In the genomic region with DNA sequence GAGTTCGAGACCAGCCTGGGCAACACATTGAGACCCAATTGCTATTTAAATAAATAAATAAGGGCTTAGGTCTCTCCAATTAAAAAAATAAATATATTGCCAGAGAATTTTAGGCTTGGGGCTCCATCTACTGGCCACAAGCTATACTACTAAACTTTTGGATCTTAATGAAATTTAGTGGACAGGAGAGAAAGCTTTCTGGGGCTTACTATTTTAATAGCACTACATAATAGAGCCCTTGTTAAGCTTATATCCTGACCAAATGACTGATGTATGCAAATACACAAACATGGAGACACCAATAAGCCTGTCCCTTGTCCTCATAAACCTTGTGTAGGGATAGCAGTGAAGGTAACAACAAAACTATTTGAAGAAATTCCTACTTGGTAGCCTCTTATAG, we compare ENCODE assay signal across 9 cellular contexts. TPM values are rescaled to one million over a fixed set of nuclear protein-coding genes. Genes with fewer than 3 reads are reported as not detected.
DNase-seq lines count a peak whose midpoint lies in the region; ATAC-seq and TF ChIP-seq lines count a peak whose summit lies in the region.
"Had no signal": no experiment of that assay in that cellular context is flagged by ENCODE, and none has a peak within 500 bp of the region (broad histone marks: within the 10 kb centered on the region; RNA-seq: fewer than 3 reads in every experiment).

No MANE protein-coding gene starts in this region.

- no peaks in the 10 kb centered on the region for H3K4me1 ChIP-seq in breast epithelium

- DNase-seq in ELR (ENCODE audit: low read depth) (peak; percentile 65), LNCaP clone FGC (ENCODE audit: low read depth) (no peak), breast epithelium (ENCODE audit: low spot score in 2 of 2) (no peak), NCI-H1417 treated with DMSO at 0.1 percent for 48 hours (lab: John Stamatoyannopoulos, UW) (no peak)
- no peak for DNase-seq in stimulated activated CD4-positive, alpha-beta T cell treated with anti-CD3 and anti-CD28 coated beads, Interleukin-4, amount 100 ng/mL, for 4 hours

- no peak overlapping the region for H3K4me3 ChIP-seq in LNCaP clone FGC (ENCODE audit: low read depth, low read length)
- H3K4me3 ChIP-seq in breast epithelium: no peak overlapping the region
- no peak overlapping the region for H3K4me3 ChIP-seq in neural cell (ENCODE audit: low read length)
- H3K4me3 ChIP-seq: SK-N-MC had no signal

- peaks cover 19% of the 10 kb centered on the region for H3K36me3 ChIP-seq in breast epithelium
- peaks cover 11% of the 10 kb centered on the region for H3K36me3 ChIP-seq in neural cell (ENCODE audit: insufficient read depth, low read length)

- H4K20me1 ChIP-seq in neural cell (ENCODE audit: insufficient read depth): no peaks in the 10 kb centered on the region

- H3K4me2 ChIP-seq in neural cell (ENCODE audit: low read length): no peak overlapping the region

- no peak overlapping the region for H3K9ac ChIP-seq in neural cell (ENCODE audit: low read length)

- H3K79me2 ChIP-seq in neural cell (replicated peaks; ENCODE audit: insufficient read depth, low read length): no peaks in the 10 kb centered on the region

- no peak for TF ChIP-seq EP300 in neural cell (conservative IDR thresholded peaks at IDR 0.05; ENCODE audit: poor library complexity, severe bottlenecking)

- no peak for TF ChIP-seq POLR2A in breast epithelium (IDR thresholded peaks at IDR 0.05)

- H2AFZ ChIP-seq in neural cell (ENCODE audit: low read depth, low read length): no peak overlapping the region

- no peaks in the 10 kb centered on the region for H3K27me3 ChIP-seq in breast epithelium
- H3K27me3 ChIP-seq in neural cell (ENCODE audit: insufficient read depth, low read depth, low read length): no peaks in the 10 kb centered on the region

- H3K27ac ChIP-seq in breast epithelium (no peak overlapping the region), neural cell (ENCODE audit: low read length) (no peak overlapping the region)
- H3K27ac ChIP-seq: SK-N-MC had no signal

- peak; percentile 50 for TF ChIP-seq RAD21 in neural cell (conservative IDR thresholded peaks at IDR 0.05)

- no peaks in the 10 kb centered on the region for H3K9me2 ChIP-seq in neural cell (ENCODE audit: insufficient read depth, low read length)

- TF ChIP-seq CTCF in LNCaP clone FGC (IDR thresholded peaks at IDR 0.05; ENCODE audit: control insufficient read depth, extremely low read depth, insufficient read depth): peak; percentile 45
- peak in 2 of 3 donors; percentile 38 to 42 for TF ChIP-seq CTCF in breast epithelium (IDR thresholded peaks at IDR 0.05)
- peak; percentile 57 for TF ChIP-seq CTCF in neural cell (IDR thresholded peaks at IDR 0.05; ENCODE audit: poor library complexity, severe bottlenecking)

- intact Hi-C loops in breast epithelium (cut with DNase I; ENCODE audit: low total_unique reads): no loop called here

- H3K9me3 ChIP-seq in breast epithelium: no peaks in the 10 kb centered on the region
- no peaks in the 10 kb centered on the region for H3K9me3 ChIP-seq in neural cell (ENCODE audit: low read length)

- no peak for ATAC-seq in GM18867 (IDR thresholded peaks at IDR 0.05; ENCODE audit: unreplicated experiment)
- ATAC-seq in HG03442 (IDR thresholded peaks at IDR 0.05; ENCODE audit: unreplicated experiment): no peak

- H3F3A ChIP-seq in neural cell (ENCODE audit: insufficient read depth, low read length, poor library complexity, severe bottlenecking): no peaks in the 10 kb centered on the region

TF ChIP-seq in neural cell, 6 proteins besides CTCF, POLR2A, EP300 and RAD21:
- TF ChIP-seq POLR2AphosphoS5 (IDR thresholded peaks at IDR 0.05) (no peak), MXI1 (conservative IDR thresholded peaks at IDR 0.05; ENCODE audit: poor library complexity, severe bottlenecking) (no peak), SMC3 (conservative IDR thresholded peaks at IDR 0.05; ENCODE audit: poor library complexity) (no peak), TAF1 (IDR thresholded peaks at IDR 0.05; ENCODE audit: low read depth) (no peak), EZH2 (IDR thresholded peaks at IDR 0.05; ENCODE audit: borderline replicate concordance, insufficient read depth, low read length, poor library complexity, severe bottlenecking) (no peak)
- TF ChIP-seq, protein P1, sequence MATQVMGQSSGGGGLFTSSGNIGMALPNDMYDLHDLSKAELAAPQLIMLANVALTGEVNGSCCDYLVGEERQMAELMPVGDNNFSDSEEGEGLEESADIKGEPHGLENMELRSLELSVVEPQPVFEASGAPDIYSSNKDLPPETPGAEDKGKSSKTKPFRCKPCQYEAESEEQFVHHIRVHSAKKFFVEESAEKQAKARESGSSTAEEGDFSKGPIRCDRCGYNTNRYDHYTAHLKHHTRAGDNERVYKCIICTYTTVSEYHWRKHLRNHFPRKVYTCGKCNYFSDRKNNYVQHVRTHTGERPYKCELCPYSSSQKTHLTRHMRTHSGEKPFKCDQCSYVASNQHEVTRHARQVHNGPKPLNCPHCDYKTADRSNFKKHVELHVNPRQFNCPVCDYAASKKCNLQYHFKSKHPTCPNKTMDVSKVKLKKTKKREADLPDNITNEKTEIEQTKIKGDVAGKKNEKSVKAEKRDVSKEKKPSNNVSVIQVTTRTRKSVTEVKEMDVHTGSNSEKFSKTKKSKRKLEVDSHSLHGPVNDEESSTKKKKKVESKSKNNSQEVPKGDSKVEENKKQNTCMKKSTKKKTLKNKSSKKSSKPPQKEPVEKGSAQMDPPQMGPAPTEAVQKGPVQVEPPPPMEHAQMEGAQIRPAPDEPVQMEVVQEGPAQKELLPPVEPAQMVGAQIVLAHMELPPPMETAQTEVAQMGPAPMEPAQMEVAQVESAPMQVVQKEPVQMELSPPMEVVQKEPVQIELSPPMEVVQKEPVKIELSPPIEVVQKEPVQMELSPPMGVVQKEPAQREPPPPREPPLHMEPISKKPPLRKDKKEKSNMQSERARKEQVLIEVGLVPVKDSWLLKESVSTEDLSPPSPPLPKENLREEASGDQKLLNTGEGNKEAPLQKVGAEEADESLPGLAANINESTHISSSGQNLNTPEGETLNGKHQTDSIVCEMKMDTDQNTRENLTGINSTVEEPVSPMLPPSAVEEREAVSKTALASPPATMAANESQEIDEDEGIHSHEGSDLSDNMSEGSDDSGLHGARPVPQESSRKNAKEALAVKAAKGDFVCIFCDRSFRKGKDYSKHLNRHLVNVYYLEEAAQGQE (IDR thresholded peaks at IDR 0.05; ENCODE audit: borderline replicate concordance): no peak

RNA-seq across cellular contexts. Expression of a gene that starts 18.4 kb away (rescaled TPM):
- 100 to 1,000 TPM; 150 to 263 (median 262) TPM for total RNA-seq in breast epithelium
- 288 and 326 TPM in 2 replicates for polyA plus RNA-seq in neural cell
- polyA minus RNA-seq in neural cell: 286 and 301 TPM in 2 replicates

RNA-seq across cellular contexts. Expression of a gene that starts 18.7 kb away (rescaled TPM):
- 1 to 10 TPM in 2 of 3 donors, not detected in 1; 1.4 to 1.5 TPM for total RNA-seq in breast epithelium
- not detected in 2 replicates for polyA plus RNA-seq in neural cell
- not detected in 2 replicates for polyA minus RNA-seq in neural cell

RNA-seq across cellular contexts. Expression of a gene that starts 20.6 kb away (rescaled TPM):
- total RNA-seq in breast epithelium: under 1 TPM in 1 of 3 donors, not detected in 2; 0.98 TPM
- polyA plus RNA-seq in neural cell: 1.4 and 1.8 TPM in 2 replicates
- 2.2 and 2.9 TPM in 2 replicates for polyA minus RNA-seq in neural cell

RNA-seq across cellular contexts. Expression of a gene that starts 24.2 kb away (rescaled TPM):
- total RNA-seq in breast epithelium: 10 to 100 TPM; 36.4 to 68.5 (median 40.2) TPM
- polyA plus RNA-seq in neural cell: 3.3 and 4.1 TPM in 2 replicates
- polyA minus RNA-seq in neural cell: 1.9 and 2.0 TPM in 2 replicates

RNA-seq across cellular contexts. Expression of a gene that starts 35.5 kb away (rescaled TPM):
- total RNA-seq in breast epithelium: 1 to 10 TPM; 1.3 to 7.8 (median 4.9) TPM
- 5.9 and 6.8 TPM in 2 replicates for polyA plus RNA-seq in neural cell
- polyA minus RNA-seq in neural cell: 2.0 and 2.7 TPM in 2 replicates
